8 cellular contexts compared by ENCODE assay signal in the genomic region with DNA sequence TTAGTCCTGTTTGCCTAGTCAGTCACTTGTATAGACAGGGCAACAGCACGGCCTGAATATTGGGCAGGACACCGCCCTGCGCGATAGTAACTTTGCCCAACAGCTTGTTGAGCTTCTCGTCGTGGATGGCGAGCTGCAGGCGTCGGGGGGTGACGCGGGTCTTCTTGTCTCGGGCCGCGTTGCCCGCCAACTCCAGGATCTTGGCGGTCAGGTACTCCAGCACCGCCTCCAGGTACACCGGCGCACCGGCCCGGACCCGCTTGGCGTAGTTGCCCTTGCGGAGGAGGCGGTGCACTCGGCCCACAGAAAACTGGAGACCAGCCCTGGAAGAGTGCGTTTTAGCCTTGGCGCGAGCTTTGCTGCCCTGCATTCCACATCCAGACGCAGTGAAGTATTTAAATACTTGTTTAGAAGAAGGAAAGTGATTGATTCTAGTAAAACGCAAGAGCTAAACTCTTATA.
DNase-seq lines count a peak whose midpoint lies in the region; ATAC-seq and TF ChIP-seq lines count a peak whose summit lies in the region.

No MANE protein-coding gene starts in this region.

- H3K18ac ChIP-seq in mesendoderm (ENCODE audit: low read length) = peak overlapping the region; percentile 86

- DNase-seq in T-helper 9 cell (peak; percentile 38), coronary artery (ENCODE audit: low spot score) (peak; percentile 81), mesendoderm (peak; percentile 84), HuH-7.5 (ENCODE audit: low spot score) (no peak)

- H3K27ac ChIP-seq in coronary artery (peak overlapping the region; percentile 91 to 94), mesendoderm (ENCODE audit: low read depth, low read length) (peak overlapping the region; percentile 79), thymus (ENCODE audit: low read depth) (peak overlapping the region; percentile 98)

- WGBS in mesendoderm (ENCODE audit: extremely low coverage, insufficient coverage, low lambda C conversion rate) = no CpG with 5 or more reads among the region's 31 CpGs
- under 1% methylated on average over 31 of the region's 31 CpGs for WGBS in thymus

- no peaks in the 10 kb centered on the region for H3K79me1 ChIP-seq in mesendoderm (ENCODE audit: low read length)

- H3K9ac ChIP-seq in mesendoderm (ENCODE audit: low read length) = peak overlapping the region; percentile 100

- peak overlapping the region; percentile 70 for H3K4me3 ChIP-seq in coronary artery
- peak overlapping the region; percentile 90 for H3K4me3 ChIP-seq in mesendoderm (ENCODE audit: low read length)
- H3K4me3 ChIP-seq in thymus (ENCODE audit: low read length) = peak overlapping the region; percentile 83

- peak overlapping the region; percentile 80 for H3K4me2 ChIP-seq in mesendoderm (ENCODE audit: low read length)

- no peak overlapping the region for H2AK5ac ChIP-seq in mesendoderm (ENCODE audit: low read length)

- H3K79me2 ChIP-seq in mesendoderm (ENCODE audit: control insufficient read depth, insufficient read depth, low read length) = no peaks in the 10 kb centered on the region

- H4K5ac ChIP-seq in mesendoderm (ENCODE audit: low read length) = no peak overlapping the region

- H3K9me3 ChIP-seq in thymus (ENCODE audit: control insufficient read depth) = no peaks in the 10 kb centered on the region

- H3K56ac ChIP-seq in mesendoderm (ENCODE audit: low read length) = peak overlapping the region; percentile 99

- peak overlapping the region; percentile 44 for H3K4ac ChIP-seq in mesendoderm (ENCODE audit: low read depth, low read length)

- H4K8ac ChIP-seq in mesendoderm (ENCODE audit: low read depth, low read length) = no peak overlapping the region

- peak overlapping the region; percentile 98 for H2BK5ac ChIP-seq in mesendoderm (ENCODE audit: low read length)

- no peak for TF ChIP-seq CTCF in coronary artery (IDR thresholded peaks at IDR 0.05)

- no peaks in the 10 kb centered on the region for H3K27me3 ChIP-seq in mesendoderm (ENCODE audit: insufficient read depth, low read length, poor library complexity)
- H3K27me3 ChIP-seq in thymus (ENCODE audit: control insufficient read depth, insufficient read depth) = no peaks in the 10 kb centered on the region

- H3K4me1 ChIP-seq in mesendoderm (ENCODE audit: control insufficient read depth, low read depth, low read length) = no peaks in the 10 kb centered on the region
- H3K4me1 ChIP-seq in thymus (ENCODE audit: control insufficient read depth, insufficient read depth, low read length) = peaks cover 9% of the 10 kb centered on the region

- ATAC-seq in GM18520 (IDR thresholded peaks at IDR 0.05; ENCODE audit: unreplicated experiment) (peak; percentile 12), HG03039 (IDR thresholded peaks at IDR 0.05; ENCODE audit: unreplicated experiment) (peak; percentile 27), HG02884 (IDR thresholded peaks at IDR 0.05; ENCODE audit: unreplicated experiment) (no peak)

- no peak overlapping the region for H2BK120ac ChIP-seq in mesendoderm (ENCODE audit: low read depth, low read length)

- H3K36me3 ChIP-seq in mesendoderm (ENCODE audit: control insufficient read depth, insufficient read depth, low read length) (no peaks in the 10 kb centered on the region), thymus (ENCODE audit: control insufficient read depth, insufficient read depth) (no peaks in the 10 kb centered on the region)

- H2BK15ac ChIP-seq in mesendoderm (replicated peaks; ENCODE audit: low read depth) = no peak overlapping the region

- H3K23ac ChIP-seq in mesendoderm (ENCODE audit: low read length) = peak overlapping the region; percentile 90
